In the genomic region with DNA sequence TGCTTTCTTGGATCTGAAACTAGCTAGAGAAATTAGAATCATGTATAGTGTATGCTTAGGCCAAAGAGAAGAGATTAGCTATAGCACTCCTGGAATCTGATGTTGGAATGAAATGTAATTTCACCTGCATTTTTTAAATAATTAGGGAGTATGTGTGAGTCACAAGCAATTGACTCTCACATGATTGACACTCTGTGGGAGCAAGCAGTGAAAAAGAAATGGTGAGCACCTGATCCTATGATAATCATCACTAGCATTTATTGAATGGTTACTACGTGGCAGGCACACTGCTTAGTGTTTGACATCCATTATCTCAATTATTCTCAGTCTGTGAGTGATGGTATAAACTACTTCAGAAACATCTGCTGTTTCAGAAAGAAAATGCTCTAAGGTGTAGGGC, we compare ENCODE assay signal across 17 cellular contexts.
A peak's percentile ranks its signal among the peaks of the same experiment; 100 is the strongest.
DNase-seq lines count a peak whose midpoint lies in the region; ATAC-seq, FAIRE-seq and TF ChIP-seq lines count a peak whose summit lies in the region.
"Had no signal": no experiment of that assay in that cellular context is flagged by ENCODE, and none has a peak within 500 bp of the region (broad histone marks: within the 10 kb centered on the region; RNA-seq: fewer than 3 reads in every experiment).

No MANE protein-coding gene starts in this region.

- POLR2A ChIA-PET in MCF 10A (lab: Yijun Ruan, JAX): interaction anchor here (1.2 to 2.1 kb wide), 5 partner anchors 9 to 335 kb away, joined by 4 to 11 read pairs (median 8); a partner anchor contains a TSS
- POLR2A ChIA-PET in T-cell (lab: Charles Lee): no interaction called here

- BruUV-seq in MCF 10A (replicated peaks; lab: Mats Ljungman, UMichigan): no TSS peak

- no peaks in the 10 kb centered on the region for H3K9me3 Mint-ChIP-seq in MCF 10A (ENCODE audit: unreplicated experiment)
- H3K9me3 Mint-ChIP-seq in T-cell: no peaks in the 10 kb centered on the region
- H3K9me3 Mint-ChIP-seq: CD4-positive, alpha-beta memory T cell; GM23338 had no signal

- TF ChIP-seq CTCF in MCF 10A (IDR thresholded peaks at IDR 0.05; ENCODE audit: unreplicated experiment) (no peak), breast epithelium (IDR thresholded peaks at IDR 0.05) (no peak), hepatocyte (IDR thresholded peaks at IDR 0.05; ENCODE audit: poor library complexity) (no peak), gastroesophageal sphincter (IDR thresholded peaks at IDR 0.05) (no peak)

- WGBS in hepatocyte (ENCODE audit: low lambda C conversion rate, missing lambda C conversion rate): 30% methylated on average over 1 of the region's 1 CpG
- 23 to 55% (median 33%) methylated on average over 1 of the region's 1 CpG for WGBS in small intestine, 3 donors
- 83 to 100% methylated on average over 1 of the region's 1 CpG for WGBS in gastroesophageal sphincter (ENCODE audit: low coverage in 1 of 2), 2 donors

- TF ChIP-seq EP300 in gastroesophageal sphincter (IDR thresholded peaks at IDR 0.05): no peak

- H3K4me3 ChIP-seq in breast epithelium (no peak overlapping the region), hepatocyte (no peak overlapping the region), small intestine (ENCODE audit: low read depth in 1 of 2, low read length in 2 of 2) (no peak overlapping the region), gastroesophageal sphincter (no peak overlapping the region)
- H3K4me3 ChIP-seq: GM23338, MG63 had no signal

- no peaks in the 10 kb centered on the region for H3K9me2 ChIP-seq in hepatocyte (replicated peaks; ENCODE audit: insufficient read depth)

- H2AFZ ChIP-seq in hepatocyte: no peak overlapping the region
- H2AFZ ChIP-seq: GM23338 had no signal

- H3K4me3 Mint-ChIP-seq in MCF 10A (ENCODE audit: unreplicated experiment) (no peak overlapping the region), T-cell (no peak overlapping the region)
- H3K4me3 Mint-ChIP-seq: CD4-positive, alpha-beta memory T cell; GM23338 had no signal

- H3K36me3 Mint-ChIP-seq in MCF 10A (ENCODE audit: insufficient read depth, unreplicated experiment): peaks cover 4% of the 10 kb centered on the region
- no peaks in the 10 kb centered on the region for H3K36me3 Mint-ChIP-seq in T-cell
- H3K36me3 Mint-ChIP-seq: CD4-positive, alpha-beta memory T cell had no signal

- ATAC-seq in T-cell (replicated peaks in 1 of 4): no peak
- ATAC-seq in gastroesophageal sphincter: no peak
- ATAC-seq: GM23338 had no signal

- H3K4me2 ChIP-seq in hepatocyte: peak overlapping the region; percentile 16
- H3K4me2 ChIP-seq: GM23338, KMS-11 had no signal

- DNase-seq in MCF 10A (ENCODE audit: unreplicated experiment): no peak
- no peak for DNase-seq in breast epithelium (ENCODE audit: low spot score in 2 of 2)
- peak; percentile 91 for DNase-seq in NCI-H69 (lab: John Stamatoyannopoulos, UW)
- DNase-seq in hepatocyte (ENCODE audit: low spot score): no peak
- peak; percentile 28 for DNase-seq in small intestine
- no peak for DNase-seq in T-cell
- DNase-seq in kidney glomerular epithelial cell (lab: John Stamatoyannopoulos, UW): no peak
- DNase-seq: CD4-positive, alpha-beta memory T cell; DND-41; GDM1; MG63; NCI-H1092 treated with DMSO at 0.1 percent for 48 hours; NCI-H2107; NCI-H446 had no signal

- H3K9me3 ChIP-seq in breast epithelium (no peaks in the 10 kb centered on the region), hepatocyte (ENCODE audit: low read depth) (no peaks in the 10 kb centered on the region), small intestine (ENCODE audit: control insufficient read depth, low read depth) (no peaks in the 10 kb centered on the region), gastroesophageal sphincter (no peaks in the 10 kb centered on the region)
- H3K9me3 ChIP-seq: MG63 had no signal

- no peak overlapping the region for H3K27ac ChIP-seq in breast epithelium
- H3K27ac ChIP-seq in hepatocyte: peak overlapping the region; percentile 83
- peak overlapping the region in 1 of 2 donors; percentile 50 for H3K27ac ChIP-seq in small intestine (ENCODE audit: low read depth in 1 of 2, low read length in 1 of 2)
- H3K27ac ChIP-seq in gastroesophageal sphincter: no peak overlapping the region
- H3K27ac ChIP-seq: KMS-11 had no signal

- peak overlapping the region; percentile 97 for H3K27ac Mint-ChIP-seq in MCF 10A (ENCODE audit: low read depth, unreplicated experiment)
- no peak overlapping the region for H3K27ac Mint-ChIP-seq in T-cell
- H3K27ac Mint-ChIP-seq: CD4-positive, alpha-beta memory T cell; GM23338 had no signal

- H3K4me1 Mint-ChIP-seq in MCF 10A (ENCODE audit: insufficient read depth, unreplicated experiment) (peaks cover 35% of the 10 kb centered on the region), T-cell (no peaks in the 10 kb centered on the region)
- H3K4me1 Mint-ChIP-seq: CD4-positive, alpha-beta memory T cell had no signal

- no peaks in the 10 kb centered on the region for H3K4me1 ChIP-seq in breast epithelium
- H3K4me1 ChIP-seq in hepatocyte (ENCODE audit: insufficient read depth): peaks cover 5% of the 10 kb centered on the region
- peaks cover 3 to 5% of the 10 kb centered on the region in 2 donors for H3K4me1 ChIP-seq in small intestine (ENCODE audit: control insufficient read depth in 2 of 2, insufficient read depth in 1 of 2, low read depth in 1 of 2, low read length in 1 of 2)
- H3K4me1 ChIP-seq in gastroesophageal sphincter: peaks cover 0 to 4% (median 0%) of the 10 kb centered on the region in 3 donors

- CTCF ChIA-PET in MCF 10A (lab: Yijun Ruan, JAX) (interaction anchor here (0.6 to 1.3 kb wide), 6 partner anchors 11 to 629 kb away, joined by 3 to 5 read pairs (median 4); no protein-coding TSS in a partner anchor), T-cell (lab: Charles Lee) (interaction anchor here in 1 of 2 donors (0.6 kb wide), 1 partner anchor 168 kb away, joined by 3 read pairs; no protein-coding TSS in a partner anchor)

- no peaks in the 10 kb centered on the region for H3K79me2 ChIP-seq in hepatocyte

- H3K27me3 Mint-ChIP-seq in MCF 10A (ENCODE audit: insufficient read depth, unreplicated experiment) (no peaks in the 10 kb centered on the region), T-cell (no peaks in the 10 kb centered on the region)
- H3K27me3 Mint-ChIP-seq: CD4-positive, alpha-beta memory T cell had no signal

- FAIRE-seq in small intestine (lab: Jason Lieb, UNC): no peak

- H4K20me1 ChIP-seq in hepatocyte (ENCODE audit: insufficient read depth, poor library complexity, severe bottlenecking): no peaks in the 10 kb centered on the region

- intact Hi-C loops in MCF 10A (cut with micrococcal nuclease) (no loop called here), breast epithelium (cut with DNase I; ENCODE audit: low total_unique reads) (no loop called here)

- H3K36me3 ChIP-seq in breast epithelium: no peaks in the 10 kb centered on the region
- H3K36me3 ChIP-seq in hepatocyte (replicated peaks; ENCODE audit: insufficient read depth, low read depth): no peaks in the 10 kb centered on the region
- H3K36me3 ChIP-seq in small intestine (ENCODE audit: control insufficient read depth in 2 of 2, insufficient read depth in 2 of 2, low read length in 2 of 2): no peaks in the 10 kb centered on the region
- H3K36me3 ChIP-seq in gastroesophageal sphincter: no peaks in the 10 kb centered on the region
- H3K36me3 ChIP-seq: MG63 had no signal

- H3K27me3 ChIP-seq in breast epithelium: no peaks in the 10 kb centered on the region
- H3K27me3 ChIP-seq in hepatocyte: no peaks in the 10 kb centered on the region
- H3K27me3 ChIP-seq in small intestine (ENCODE audit: control insufficient read depth in 2 of 2, insufficient read depth in 2 of 2, low read length in 2 of 2): no peaks in the 10 kb centered on the region
- no peaks in the 10 kb centered on the region for H3K27me3 ChIP-seq in gastroesophageal sphincter
- H3K27me3 ChIP-seq: MG63 had no signal

- TF ChIP-seq POLR2A in breast epithelium (IDR thresholded peaks at IDR 0.05) (no peak), gastroesophageal sphincter (IDR thresholded peaks at IDR 0.05) (no peak)

Comparison
In these comparisons a context has a peak if more than half of its experiments do, and no peak if none do; other contexts are left out.
1. DNase-seq: peak in NCI-H69 (single experiment) and small intestine (single experiment); none in MCF 10A (single experiment), breast epithelium (0 of 2), hepatocyte (single experiment), T-cell (0 of 34) and kidney glomerular epithelial cell (single experiment).